10 cellular contexts compared by ENCODE assay signal in the genomic region with DNA sequence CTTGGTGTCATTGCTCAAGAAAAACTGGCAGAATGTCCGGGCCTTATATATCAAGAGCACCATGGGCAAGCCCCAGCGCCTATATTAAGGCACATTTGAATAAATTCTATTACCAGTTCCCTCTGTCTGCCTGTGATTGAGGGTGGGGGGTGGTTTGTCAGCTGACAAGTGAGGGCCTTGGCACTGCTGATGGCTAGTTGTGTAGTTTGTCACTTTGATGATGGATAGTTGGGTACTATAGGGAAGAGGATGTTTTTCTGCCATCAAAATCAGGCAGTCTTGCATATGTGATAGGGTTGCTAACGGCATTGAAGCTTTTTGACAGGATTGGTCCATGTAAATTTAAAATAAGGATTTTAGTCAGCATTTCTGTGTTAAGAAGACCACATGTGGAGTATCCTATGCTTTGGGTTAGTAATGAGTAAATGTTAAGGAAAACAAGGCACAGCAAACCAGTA. TPM values are rescaled to one million over a fixed set of nuclear protein-coding genes. Genes with fewer than 3 reads are reported as not detected.
DNase-seq lines count a peak whose midpoint lies in the region; ATAC-seq, FAIRE-seq and TF ChIP-seq lines count a peak whose summit lies in the region.
"Had no signal": no experiment of that assay in that cellular context is flagged by ENCODE, and none has a peak within 500 bp of the region (broad histone marks: within the 10 kb centered on the region; RNA-seq: fewer than 3 reads in every experiment).

No MANE protein-coding gene starts in this region.

- no peak for TF ChIP-seq CTCF in GM12878 (IDR thresholded peaks at IDR 0.05 in 2 of 3, conservative IDR thresholded peaks at IDR 0.05 in 1 of 3; ENCODE audit: control insufficient read depth in 2 of 3, extremely low read depth in 1 of 3, insufficient read depth in 1 of 3, low read depth in 3 of 3, low read length in 3 of 3)

- H3K27ac Mint-ChIP-seq in CD4-positive, CD25-positive, alpha-beta regulatory T cell: peak overlapping the region; percentile 94 to 99 (median 94)
- H3K27ac Mint-ChIP-seq in IgD-negative memory B cell: peak overlapping the region; percentile 58 to 99 (median 96)
- H3K27ac Mint-ChIP-seq in naive B cell: peak overlapping the region; percentile 36 to 96 (median 82)

- 5% methylated on average over 3 of the region's 3 CpGs for WGBS in GM12878 (ENCODE audit: insufficient coverage, insufficient replicate concordance, low lambda C conversion rate, missing lambda C conversion rate)

- peaks cover 19% of the 10 kb centered on the region for H3K36me3 Mint-ChIP-seq in CD4-positive, CD25-positive, alpha-beta regulatory T cell
- H3K36me3 Mint-ChIP-seq in IgD-negative memory B cell: peaks cover 2% of the 10 kb centered on the region
- no peaks in the 10 kb centered on the region for H3K36me3 Mint-ChIP-seq in naive B cell

- peak overlapping the region; percentile 97 for H3K9ac ChIP-seq in GM12878 (ENCODE audit: control insufficient read depth, insufficient read depth, low read length)

- TF ChIP-seq EP300 in GM12878 (IDR thresholded peaks at IDR 0.05; ENCODE audit: borderline replicate concordance in 1 of 2, control insufficient read depth in 1 of 2, low read depth in 2 of 2, low read length in 2 of 2): no peak

- H3K4me3 Mint-ChIP-seq in CD4-positive, CD25-positive, alpha-beta regulatory T cell: peak overlapping the region; percentile 97 to 98 (median 98)
- peak overlapping the region; percentile 92 to 99 (median 98) for H3K4me3 Mint-ChIP-seq in IgD-negative memory B cell
- peak overlapping the region; percentile 51 to 99 (median 98) for H3K4me3 Mint-ChIP-seq in naive B cell

- peak overlapping the region; percentile 83 for H3K4me2 ChIP-seq in GM12878 (ENCODE audit: control insufficient read depth, insufficient read depth)

- peak overlapping the region; percentile 85 for H3K27ac ChIP-seq in CD4-positive, CD25-positive, alpha-beta regulatory T cell (ENCODE audit: insufficient read depth, low read length, poor library complexity, severe bottlenecking)
- no peak overlapping the region for H3K27ac ChIP-seq in GM12878 (ENCODE audit: control insufficient read depth, insufficient read depth)

- peaks cover 7% of the 10 kb centered on the region; the same call in 1 of the 2 replicates for H4K20me1 ChIP-seq in GM12878 (ENCODE audit: control insufficient read depth, insufficient read depth)

- peaks cover 33% of the 10 kb centered on the region for H3K79me2 ChIP-seq in GM12878 (ENCODE audit: control insufficient read depth, insufficient read depth, low read length)

- no peaks in the 10 kb centered on the region for H3K9me3 ChIP-seq in CD4-positive, CD25-positive, alpha-beta regulatory T cell (ENCODE audit: control insufficient read depth in 2 of 2, low read length in 2 of 2)
- H3K9me3 ChIP-seq in GM12878 (replicated peaks; ENCODE audit: control insufficient read depth, insufficient read depth, low read length): no peaks in the 10 kb centered on the region

- no peak for DNase-seq in CD4-positive, CD25-positive, alpha-beta regulatory T cell
- no peak for DNase-seq in GM12878 (ENCODE audit: low read depth, low spot score)
- DNase-seq in naive B cell: no peak
- no peak for DNase-seq in stimulated activated CD4-positive, alpha-beta T cell treated with anti-CD3 and anti-CD28 coated beads, Interleukin-4, amount 100 ng/mL, for 1 hour
- DNase-seq in islet precursor cell: no peak
- DNase-seq in activated CD4-positive, CD25-positive, alpha-beta regulatory T cell treated with anti-CD3 and anti-CD28 coated beads, Interleukin-2, amount 50 U/mL, for 72 hours: no peak

- CTCF ChIA-PET in GM12878 (lab: Yijun Ruan, JAX): interaction anchor here (0.6 to 2.4 kb wide), 6 partner anchors 11 to 300 kb away, joined by 3 to 11 read pairs (median 4); a partner anchor contains a TSS

- peaks cover 33% of the 10 kb centered on the region for H3K36me3 ChIP-seq in CD4-positive, CD25-positive, alpha-beta regulatory T cell (ENCODE audit: control insufficient read depth, insufficient read depth, low read length)
- H3K36me3 ChIP-seq in GM12878 (ENCODE audit: control insufficient read depth in 2 of 2, insufficient read depth in 2 of 2, low read length in 1 of 2): peaks cover 14% of the 10 kb centered on the region in 2 experiments

- ATAC-seq in CD4-positive, CD25-positive, alpha-beta regulatory T cell (ENCODE audit: low read depth in 2 of 2): no peak
- ATAC-seq in GM12878 (no peak), naive B cell (ENCODE audit: low read depth in 2 of 2) (no peak), HG03439 (IDR thresholded peaks at IDR 0.05; ENCODE audit: unreplicated experiment) (no peak)

- no peak overlapping the region for H2AFZ ChIP-seq in GM12878 (ENCODE audit: control insufficient read depth, low read depth, low read length)

- FAIRE-seq in GM12878 (lab: Jason Lieb, UNC): no peak

- no TSS peak for BruUV-seq in GM12878 (replicated peaks; lab: Mats Ljungman, UMichigan)

- no peak for TF ChIP-seq RAD21 in GM12878 (IDR thresholded peaks at IDR 0.05; ENCODE audit: insufficient read depth, low read depth, low read length)

- intact Hi-C loops in GM12878 (cut with micrococcal nuclease; ENCODE audit: unreplicated experiment): no loop called here

- in situ Hi-C loops in GM12878 (cut with MboI): no loop called here

- peaks cover 32% of the 10 kb centered on the region for H3K4me1 ChIP-seq in CD4-positive, CD25-positive, alpha-beta regulatory T cell (ENCODE audit: control insufficient read depth, insufficient read depth, low read length, poor library complexity, severe bottlenecking)
- H3K4me1 ChIP-seq in GM12878 (ENCODE audit: control insufficient read depth, insufficient read depth, low read length): no peaks in the 10 kb centered on the region

- RAD21 ChIA-PET in GM12878 (lab: Charles Lee; ENCODE audit: unreplicated experiment): interaction anchor here (0.6 kb wide), 2 partner anchors 11 to 996 kb away, joined by 3 read pairs; no protein-coding TSS in a partner anchor

- H3K4me3 ChIP-seq in CD4-positive, CD25-positive, alpha-beta regulatory T cell (ENCODE audit: low read depth, low read length): peak overlapping the region; percentile 21
- peak overlapping the region; percentile 99 for H3K4me3 ChIP-seq in GM12878

- no peaks in the 10 kb centered on the region for H3K27me3 ChIP-seq in CD4-positive, CD25-positive, alpha-beta regulatory T cell (ENCODE audit: control insufficient read depth, insufficient read depth, low read length)
- no peaks in the 10 kb centered on the region for H3K27me3 ChIP-seq in GM12878 (replicated peaks in 1 of 2; ENCODE audit: control insufficient read depth in 2 of 2, insufficient read depth in 2 of 2, low read length in 1 of 2)
- H3K27me3 ChIP-seq: dorsolateral prefrontal cortex had no signal

- peak; percentile 64 for TF ChIP-seq POLR2A in GM12878 (IDR thresholded peaks at IDR 0.05; ENCODE audit: low read depth, low read length)

- POLR2A ChIA-PET in GM12878 (lab: Charles Lee): interaction anchor here (1.0 to 1.2 kb wide), 2 partner anchors 11 to 52 kb away, joined by 3 read pairs; no protein-coding TSS in a partner anchor

- H3K4me1 Mint-ChIP-seq in CD4-positive, CD25-positive, alpha-beta regulatory T cell: peaks cover 5 to 50% (median 29%) of the 10 kb centered on the region in 4 donors
- H3K4me1 Mint-ChIP-seq in IgD-negative memory B cell: peaks cover 18 to 30% (median 29%) of the 10 kb centered on the region in 3 donors
- H3K4me1 Mint-ChIP-seq in naive B cell: peaks cover 30 to 44% (median 38%) of the 10 kb centered on the region in 3 donors

- SMC1A ChIA-PET in GM12878 (lab: Charles Lee; ENCODE audit: uncharacterized antibody, unreplicated experiment): interaction anchor here (1.2 to 1.4 kb wide), 3 partner anchors 13 to 173 kb away, joined by 4 to 7 read pairs (median 4); a partner anchor contains a TSS

- H3K27me3 Mint-ChIP-seq in CD4-positive, CD25-positive, alpha-beta regulatory T cell: no peaks in the 10 kb centered on the region
- no peaks in the 10 kb centered on the region for H3K27me3 Mint-ChIP-seq in IgD-negative memory B cell
- no peaks in the 10 kb centered on the region for H3K27me3 Mint-ChIP-seq in naive B cell

- H3K9me3 Mint-ChIP-seq in CD4-positive, CD25-positive, alpha-beta regulatory T cell: no peaks in the 10 kb centered on the region
- H3K9me3 Mint-ChIP-seq in IgD-negative memory B cell (no peaks in the 10 kb centered on the region), naive B cell (no peaks in the 10 kb centered on the region)

RNA-seq across cellular contexts. Expression of a gene that starts 2.5 kb away (rescaled TPM):
- total RNA-seq in CD4-positive, CD25-positive, alpha-beta regulatory T cell: 1,327 TPM
- 1,000 to 10,000 TPM in 2 of 4 donors, 100 to 1,000 TPM in 2; 848 to 1,343 (median 1,026) TPM for polyA plus RNA-seq in CD4-positive, CD25-positive, alpha-beta regulatory T cell
- polyA plus RNA-seq in IgD-negative memory B cell: 1,088 TPM
- 252 and 256 TPM in 2 replicates for total RNA-seq in GM12878 (2013; cell fraction: nucleolus; rRNA removed)
- total RNA-seq in GM12878 (2014; rRNA removed): 2,974 and 3,149 TPM in 2 replicates
- 2,806 and 2,891 TPM in 2 replicates for total RNA-seq in GM12878 (2014; rRNA removed; fragmentation: Illumina TruSeq; extraction: Trizol)
- 2,346 and 2,441 TPM in 2 replicates for total RNA-seq in GM12878 (2021)
- 1,766 TPM for polyA plus RNA-seq in GM12878 (2011; ENCODE audit: low read depth)
- polyA plus RNA-seq in GM12878 (2011; rRNA removed): 3,265 and 3,380 TPM in 2 replicates
- polyA plus RNA-seq in GM12878 (2011; cell fraction: cytosol; rRNA removed): 3,801 and 5,306 TPM in 2 replicates
- 1,839 and 2,010 TPM in 2 replicates for polyA plus RNA-seq in GM12878 (2011; cell fraction: nucleus; rRNA removed)
- 2,979 and 3,855 TPM in 2 replicates for polyA plus RNA-seq in GM12878 (2012)
- 2,332 and 3,478 TPM in 2 replicates for polyA plus RNA-seq in GM12878 (2014; fragmentation: Illumina TruSeq; extraction: Trizol)
- polyA plus RNA-seq in GM12878 (2014; fragmentation: Nextera tagmentation; extraction: Ambion mirVana): 1,000 to 10,000 TPM; 2,399 to 2,699 TPM
- polyA plus RNA-seq in GM12878 (2014; rRNA removed): 3,639 and 4,029 TPM in 2 replicates
- polyA plus RNA-seq in GM12878 (2016; fragmentation: Nextera tagmentation; extraction: Ambion mirVana): 100 to 1,000 TPM; 833 to 850 TPM
- 1,419 and 1,651 TPM in 2 replicates for polyA minus RNA-seq in GM12878 (2011; rRNA and poly(A)+ RNA removed)
- polyA minus RNA-seq in GM12878 (2011; cell fraction: cytosol; rRNA and poly(A)+ RNA removed): 569 and 581 TPM in 2 replicates
- polyA minus RNA-seq in GM12878 (2011; cell fraction: nucleus; rRNA and poly(A)+ RNA removed): 265 and 335 TPM in 2 replicates
- polyA plus RNA-seq in naive B cell (ENCODE audit: low read depth in 6 of 6): 1,000 to 10,000 TPM in 4 of 6 donors, 100 to 1,000 TPM in 2; 756 to 1,303 (median 1,016) TPM

RNA-seq across cellular contexts. Expression of a gene that starts 18.6 kb away (rescaled TPM):
- total RNA-seq in CD4-positive, CD25-positive, alpha-beta regulatory T cell: 5.5 TPM
- 1 to 10 TPM; 4.8 to 6.6 (median 5.2) TPM for polyA plus RNA-seq in CD4-positive, CD25-positive, alpha-beta regulatory T cell
- polyA plus RNA-seq in IgD-negative memory B cell (5.8 TPM), GM12878 (2011; rRNA removed) (6.0 and 8.1 TPM in 2 replicates), GM12878 (2014; fragmentation: Illumina TruSeq; extraction: Trizol) (7.3 and 8.1 TPM in 2 replicates), GM12878 (2014; fragmentation: Nextera tagmentation; extraction: Ambion mirVana) (1 to 10 TPM; 3.0 to 3.7 TPM), GM12878 (2014; rRNA removed) (9.2 and 10.6 TPM in 2 replicates), GM12878 (2016; fragmentation: Nextera tagmentation; extraction: Ambion mirVana) (1 to 10 TPM; 3.5 to 7.6 TPM), naive B cell (ENCODE audit: low read depth in 6 of 6) (1 to 10 TPM; 2.8 to 9.7 (median 6.2) TPM)
- total RNA-seq in GM12878 (2013; cell fraction: nucleolus; rRNA removed): 3.8 and 4.1 TPM in 2 replicates
- total RNA-seq in GM12878 (2014; rRNA removed) (13.0 and 13.3 TPM in 2 replicates), GM12878 (2014; rRNA removed; fragmentation: Illumina TruSeq; extraction: Trizol) (7.9 and 9.1 TPM in 2 replicates), GM12878 (2021) (11.3 and 12.8 TPM in 2 replicates)
- polyA plus RNA-seq in GM12878 (2011; ENCODE audit: low read depth): 2.1 TPM
- 8.8 and 11.1 TPM in 2 replicates for polyA plus RNA-seq in GM12878 (2011; cell fraction: cytosol; rRNA removed)
- polyA plus RNA-seq in GM12878 (2011; cell fraction: nucleus; rRNA removed): 6.7 and 8.0 TPM in 2 replicates
- 3.1 and 3.3 TPM in 2 replicates for polyA plus RNA-seq in GM12878 (2012)
- 7.1 and 10.3 TPM in 2 replicates for polyA minus RNA-seq in GM12878 (2011; rRNA and poly(A)+ RNA removed)
- 4.4 and 5.5 TPM in 2 replicates for polyA minus RNA-seq in GM12878 (2011; cell fraction: cytosol; rRNA and poly(A)+ RNA removed)
- polyA minus RNA-seq in GM12878 (2011; cell fraction: nucleus; rRNA and poly(A)+ RNA removed): 1.6 and 2.6 TPM in 2 replicates

RNA-seq across cellular contexts. Expression of a gene that starts 26.2 kb away (rescaled TPM):
- not detected for total RNA-seq in CD4-positive, CD25-positive, alpha-beta regulatory T cell
- under 1 TPM in 3 of 4 donors, not detected in 1; 0.18 to 0.24 (median 0.20) TPM for polyA plus RNA-seq in CD4-positive, CD25-positive, alpha-beta regulatory T cell
- polyA plus RNA-seq in IgD-negative memory B cell (not detected), GM12878 (2011; rRNA removed) (0.03 TPM in 1 of 2 replicates, not detected in the other), GM12878 (2014; fragmentation: Illumina TruSeq; extraction: Trizol) (not detected in 2 replicates), GM12878 (2014; fragmentation: Nextera tagmentation; extraction: Ambion mirVana) (under 1 TPM in 1 of 2 experiments, not detected in 1; 0.02 TPM), GM12878 (2014; rRNA removed) (0.04 TPM in 1 of 2 replicates, not detected in the other), GM12878 (2016; fragmentation: Nextera tagmentation; extraction: Ambion mirVana) (under 1 TPM; 0.18 to 0.24 TPM), naive B cell (ENCODE audit: low read depth in 6 of 6) (under 1 TPM in 3 of 6 donors, not detected in 3; 0.14 to 0.47 (median 0.45) TPM)
- total RNA-seq in GM12878 (2013; cell fraction: nucleolus; rRNA removed): not detected in 2 replicates
- total RNA-seq in GM12878 (2014; rRNA removed) (not detected in 2 replicates), GM12878 (2014; rRNA removed; fragmentation: Illumina TruSeq; extraction: Trizol) (not detected in 2 replicates), GM12878 (2021) (0.28 TPM in 1 of 2 replicates, not detected in the other)
- not detected for polyA plus RNA-seq in GM12878 (2011; ENCODE audit: low read depth)
- polyA plus RNA-seq in GM12878 (2011; cell fraction: cytosol; rRNA removed): 0.01 TPM in 1 of 2 replicates, not detected in the other
- 0.06 TPM in 1 of 2 replicates, not detected in the other for polyA plus RNA-seq in GM12878 (2011; cell fraction: nucleus; rRNA removed)
- polyA plus RNA-seq in GM12878 (2012): 0.06 TPM in 1 of 2 replicates, not detected in the other
- not detected in 2 replicates for polyA minus RNA-seq in GM12878 (2011; rRNA and poly(A)+ RNA removed)
- not detected in 2 replicates for polyA minus RNA-seq in GM12878 (2011; cell fraction: cytosol; rRNA and poly(A)+ RNA removed)
- 0.12 TPM in 1 of 2 replicates, not detected in the other for polyA minus RNA-seq in GM12878 (2011; cell fraction: nucleus; rRNA and poly(A)+ RNA removed)

RNA-seq across cellular contexts. Expression of a gene that starts 42.0 kb away (rescaled TPM):
- total RNA-seq in CD4-positive, CD25-positive, alpha-beta regulatory T cell: not detected
- not detected for polyA plus RNA-seq in CD4-positive, CD25-positive, alpha-beta regulatory T cell
- polyA plus RNA-seq in IgD-negative memory B cell (not detected), GM12878 (2011; rRNA removed) (not detected in 2 replicates), GM12878 (2014; fragmentation: Illumina TruSeq; extraction: Trizol) (not detected in 2 replicates), GM12878 (2014; fragmentation: Nextera tagmentation; extraction: Ambion mirVana) (not detected), GM12878 (2014; rRNA removed) (not detected in 2 replicates), GM12878 (2016; fragmentation: Nextera tagmentation; extraction: Ambion mirVana) (not detected), naive B cell (ENCODE audit: low read depth in 6 of 6) (not detected)
- not detected in 2 replicates for total RNA-seq in GM12878 (2013; cell fraction: nucleolus; rRNA removed)
- total RNA-seq in GM12878 (2014; rRNA removed) (not detected in 2 replicates), GM12878 (2014; rRNA removed; fragmentation: Illumina TruSeq; extraction: Trizol) (not detected in 2 replicates), GM12878 (2021) (not detected in 2 replicates)
- polyA plus RNA-seq in GM12878 (2011; ENCODE audit: low read depth): not detected
- polyA plus RNA-seq in GM12878 (2011; cell fraction: cytosol; rRNA removed): not detected in 2 replicates
- not detected in 2 replicates for polyA plus RNA-seq in GM12878 (2011; cell fraction: nucleus; rRNA removed)
- polyA plus RNA-seq in GM12878 (2012): not detected in 2 replicates
- polyA minus RNA-seq in GM12878 (2011; rRNA and poly(A)+ RNA removed): not detected in 2 replicates
- polyA minus RNA-seq in GM12878 (2011; cell fraction: cytosol; rRNA and poly(A)+ RNA removed): not detected in 2 replicates
- not detected in 2 replicates for polyA minus RNA-seq in GM12878 (2011; cell fraction: nucleus; rRNA and poly(A)+ RNA removed)
- total RNA-seq: pulmonary artery endothelial cell had no signal
